In the genomic region with DNA sequence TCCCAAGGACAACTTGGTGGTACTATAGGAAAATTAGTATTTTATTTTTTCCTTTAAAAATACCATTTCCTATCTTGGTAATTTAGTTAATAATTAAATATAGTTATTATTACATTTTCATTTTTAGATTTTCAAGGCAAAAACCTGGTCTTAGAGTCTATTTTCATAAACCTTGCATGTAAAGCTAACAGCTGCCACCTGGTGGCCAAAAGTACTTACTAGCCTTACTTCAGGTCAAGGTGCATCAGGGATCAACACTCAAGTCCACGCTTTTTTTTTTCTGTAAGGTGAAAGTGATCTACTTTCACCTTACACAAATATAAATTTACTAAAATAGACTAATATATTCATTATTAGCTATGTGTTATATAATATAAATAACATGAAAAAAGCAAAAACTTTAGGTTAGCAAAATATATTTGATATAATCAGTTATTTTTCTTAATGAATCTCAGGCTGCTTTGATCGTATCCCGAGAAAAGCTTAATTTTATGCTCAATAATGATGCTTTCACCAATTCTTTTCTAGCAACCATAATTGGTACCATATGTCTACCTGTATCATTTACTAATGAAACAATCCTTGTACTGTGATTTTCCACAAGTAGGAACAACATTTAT, we compare ENCODE assay signal across 8 cellular contexts.
DNase-seq lines count a peak whose midpoint lies in the region; ATAC-seq and TF ChIP-seq lines count a peak whose summit lies in the region.

No MANE protein-coding gene starts in this region.

- no peaks in the 10 kb centered on the region for H3K9me3 Mint-ChIP-seq in activated CD4-positive, alpha-beta T cell treated with anti-CD3 and anti-CD28 coated beads, Interleukin-2, amount 10 ng/mL, durations not matched to agents 24 days and 14 days

- H3K4me3 ChIP-seq in lower leg skin (ENCODE audit: low read depth, poor library complexity, severe bottlenecking) = no peak overlapping the region

- peak; percentile 2 for DNase-seq in GM04503 (ENCODE audit: low read depth)
- peak; percentile 45 for DNase-seq in NCI-H446 treated with DMSO at 0.1 percent for 48 hours (lab: John Stamatoyannopoulos, UW)
- DNase-seq in activated CD4-positive, alpha-beta T cell treated with anti-CD3 and anti-CD28 coated beads, Interleukin-2, amount 10 ng/mL, durations not matched to agents 24 days and 14 days = peak; percentile 89
- DNase-seq in dedifferentiated amniotic fluid mesenchymal stem cell (ENCODE audit: extremely low spot score) = peak; percentile 73
- DNase-seq in lower leg skin (ENCODE audit: low spot score in 2 of 2) = peak; percentile 70 to 86
- DNase-seq in stimulated activated CD4-positive, alpha-beta T cell treated with anti-CD3 and anti-CD28 coated beads, TNF-alpha, amount 100 ng/mL, for 4 hours (ENCODE audit: low read depth in 3 of 3) = peak; percentile 26 to 40 (median 39)

- no peaks in the 10 kb centered on the region for H3K4me1 Mint-ChIP-seq in activated CD4-positive, alpha-beta T cell treated with anti-CD3 and anti-CD28 coated beads, Interleukin-2, amount 10 ng/mL, durations not matched to agents 24 days and 14 days

- 69 to 71% methylated on average over 3 of the region's 3 CpGs for WGBS in lower leg skin, 2 donors

- ATAC-seq in HG03159 (IDR thresholded peaks at IDR 0.05; ENCODE audit: unreplicated experiment) = peak; percentile 84
- ATAC-seq in GM21825 (IDR thresholded peaks at IDR 0.05; ENCODE audit: unreplicated experiment) = no peak

- intact Hi-C loops in activated CD4-positive, alpha-beta T cell treated with anti-CD3 and anti-CD28 coated beads, Interleukin-2, amount 10 ng/mL, durations not matched to agents 24 days and 14 days (cut with micrococcal nuclease) = loop anchor here (1.0 kb wide), 2 partner anchors 62 to 66 kb away; a partner anchor contains a TSS
- intact Hi-C loops in lower leg skin (cut with DNase I; ENCODE audit: low total_unique reads) = loop anchor here (10.0 kb wide), 1 partner anchor 65 kb away; a partner anchor contains a TSS

- no peak for TF ChIP-seq POLR2A in lower leg skin (IDR thresholded peaks at IDR 0.05)

- H3K27me3 Mint-ChIP-seq in activated CD4-positive, alpha-beta T cell treated with anti-CD3 and anti-CD28 coated beads, Interleukin-2, amount 10 ng/mL, durations not matched to agents 24 days and 14 days = no peaks in the 10 kb centered on the region

- H3K36me3 Mint-ChIP-seq in activated CD4-positive, alpha-beta T cell treated with anti-CD3 and anti-CD28 coated beads, Interleukin-2, amount 10 ng/mL, durations not matched to agents 24 days and 14 days (ENCODE audit: low read depth) = peaks cover 12% of the 10 kb centered on the region

- TF ChIP-seq CTCF in lower leg skin (IDR thresholded peaks at IDR 0.05) = no peak

- H3K27ac Mint-ChIP-seq in activated CD4-positive, alpha-beta T cell treated with anti-CD3 and anti-CD28 coated beads, Interleukin-2, amount 10 ng/mL, durations not matched to agents 24 days and 14 days = no peak overlapping the region

- no peak overlapping the region for H3K4me3 Mint-ChIP-seq in activated CD4-positive, alpha-beta T cell treated with anti-CD3 and anti-CD28 coated beads, Interleukin-2, amount 10 ng/mL, durations not matched to agents 24 days and 14 days

Comparison
In these comparisons a context has a peak if more than half of its experiments do, and no peak if none do; other contexts are left out.
1. DNase-seq: peak in every context shown above with its lines; median percentile 89 in activated CD4-positive, alpha-beta T cell treated with anti-CD3 and anti-CD28 coated beads, Interleukin-2, amount 10 ng/mL, durations not matched to agents 24 days and 14 days; 78 in lower leg skin; 73 in dedifferentiated amniotic fluid mesenchymal stem cell; 45 in NCI-H446 treated with DMSO at 0.1 percent for 48 hours; 39 in stimulated activated CD4-positive, alpha-beta T cell treated with anti-CD3 and anti-CD28 coated beads, TNF-alpha, amount 100 ng/mL, for 4 hours; 2 in GM04503.